9 cellular contexts compared by ENCODE assay signal in genomic region chr4:174222266-174222872, GRCh38.
DNase-seq lines count a peak whose midpoint lies in the region; ATAC-seq and TF ChIP-seq lines count a peak whose summit lies in the region.
"Had no signal": no experiment of that assay in that cellular context is flagged by ENCODE, and none has a peak within 500 bp of the region (broad histone marks: within the 10 kb centered on the region; RNA-seq: fewer than 3 reads in every experiment).

No MANE protein-coding gene starts in this region.

- peak; percentile 13 for DNase-seq in activated naive CD4-positive, alpha-beta T cell treated with anti-CD3 and anti-CD28 coated beads for 36 hours
- no peak for DNase-seq in activated naive CD4-positive, alpha-beta T cell treated with Interleukin-2 at 50 U/mL for 16 hours
- DNase-seq in GM23338 (ENCODE audit: low spot score) (peak; percentile 67), LNCaP clone FGC (ENCODE audit: low read depth) (no peak), cerebellar cortex (ENCODE audit: low spot score) (peak; percentile 16), osteoblast (ENCODE audit: insufficient read length, low spot score, missing footprints) (no peak), ecto neural progenitor cell (ENCODE audit: low spot score) (no peak)
- DNase-seq in stimulated activated naive CD8-positive, alpha-beta T cell treated with anti-CD3 and anti-CD28 coated beads, Interleukin-15, Interleukin-2, amounts not matched to agents 100 U/mL and 50 U/mL, for 24 hours, result no peak

- H3K4me1 ChIP-seq in GM23338 (ENCODE audit: insufficient read depth) (peaks cover 13% of the 10 kb centered on the region; the same call in 1 of the 2 replicates), osteoblast (ENCODE audit: insufficient read depth, low read length) (peaks cover 6% of the 10 kb centered on the region)

- H3F3A ChIP-seq in GM23338 (replicated peaks; ENCODE audit: low read depth), result no peaks in the 10 kb centered on the region

- H3K4me2 ChIP-seq in GM23338 (no peak overlapping the region), osteoblast (ENCODE audit: insufficient read depth, low read length) (no peak overlapping the region)

- CTCF ChIA-PET in activated naive CD4-positive, alpha-beta T cell treated with anti-CD3 and anti-CD28 coated beads for 36 hours (lab: Charles Lee), result interaction anchor here (1.0 to 1.2 kb wide), 3 partner anchors 15 to 1979 kb away, joined by 3 to 8 read pairs (median 5); no protein-coding TSS in a partner anchor

- H3K4me3 ChIP-seq in GM23338, result no peak overlapping the region
- H3K4me3 ChIP-seq in LNCaP clone FGC (ENCODE audit: low read depth, low read length), result no peak overlapping the region
- no peak overlapping the region for H3K4me3 ChIP-seq in osteoblast (ENCODE audit: insufficient read depth, low read length)

- peaks cover 39% of the 10 kb centered on the region for H3K27me3 Mint-ChIP-seq in activated naive CD4-positive, alpha-beta T cell treated with anti-CD3 and anti-CD28 coated beads for 36 hours (ENCODE audit: low read depth)
- peaks cover 32% of the 10 kb centered on the region for H3K27me3 Mint-ChIP-seq in GM23338 (ENCODE audit: insufficient read depth, low read depth, poor library complexity)

- no peaks in the 10 kb centered on the region for H3K9me3 Mint-ChIP-seq in activated naive CD4-positive, alpha-beta T cell treated with anti-CD3 and anti-CD28 coated beads for 36 hours
- no peaks in the 10 kb centered on the region for H3K9me3 Mint-ChIP-seq in GM23338
- H3K9me3 Mint-ChIP-seq: stimulated activated naive CD8-positive, alpha-beta T cell treated with anti-CD3 and anti-CD28 coated beads, Interleukin-15, Interleukin-2, amounts not matched to agents 100 ng/mL and 50 ng/mL, for 24 hours had no signal

- no peak overlapping the region for H3K27ac Mint-ChIP-seq in activated naive CD4-positive, alpha-beta T cell treated with anti-CD3 and anti-CD28 coated beads for 36 hours
- H3K27ac Mint-ChIP-seq in GM23338, result no peak overlapping the region
- H3K27ac Mint-ChIP-seq: stimulated activated naive CD8-positive, alpha-beta T cell treated with anti-CD3 and anti-CD28 coated beads, Interleukin-15, Interleukin-2, amounts not matched to agents 100 ng/mL and 50 ng/mL, for 24 hours had no signal

- 0 out of 2 replicates have a peak, but pooled peaks cover 5% of the 10 kb centered on the region for H4K20me1 ChIP-seq in GM23338 (replicated peaks; ENCODE audit: insufficient read depth)
- H4K20me1 ChIP-seq in osteoblast (ENCODE audit: insufficient read depth, low read length), result no peaks in the 10 kb centered on the region

- H3K9me3 ChIP-seq in osteoblast (ENCODE audit: low read depth, low read length), result no peaks in the 10 kb centered on the region

- no peaks in the 10 kb centered on the region for H3K36me3 ChIP-seq in GM23338 (ENCODE audit: insufficient read depth)
- H3K36me3 ChIP-seq in osteoblast (ENCODE audit: insufficient read depth, low read length), result no peaks in the 10 kb centered on the region

- peaks cover 9% of the 10 kb centered on the region for H3K4me1 Mint-ChIP-seq in activated naive CD4-positive, alpha-beta T cell treated with anti-CD3 and anti-CD28 coated beads for 36 hours (ENCODE audit: low read depth)
- H3K4me1 Mint-ChIP-seq in GM23338, result peaks cover 5% of the 10 kb centered on the region; the same call in 2 of the 3 replicates

- ATAC-seq in GM23338, result peak; percentile 12; the same call in 1 of the 3 replicates
- no peak for ATAC-seq in stimulated activated naive CD8-positive, alpha-beta T cell treated with anti-CD3 and anti-CD28 coated beads, Interleukin-15, Interleukin-2, amounts not matched to agents 100 U/mL and 50 U/mL, for 24 hours

- no peak overlapping the region for H2AFZ ChIP-seq in GM23338
- H2AFZ ChIP-seq in osteoblast (ENCODE audit: low read length), result no peak overlapping the region

- H3K27ac ChIP-seq in GM23338 (ENCODE audit: low read depth), result no peak overlapping the region
- no peak overlapping the region for H3K27ac ChIP-seq in osteoblast (ENCODE audit: low read depth, low read length)

- no peaks in the 10 kb centered on the region for H3K36me3 Mint-ChIP-seq in activated naive CD4-positive, alpha-beta T cell treated with anti-CD3 and anti-CD28 coated beads for 36 hours (ENCODE audit: low read depth)
- no peaks in the 10 kb centered on the region for H3K36me3 Mint-ChIP-seq in GM23338 (ENCODE audit: low read depth)

- intact Hi-C loops in activated naive CD4-positive, alpha-beta T cell treated with anti-CD3 and anti-CD28 coated beads for 36 hours (cut with micrococcal nuclease), result loop anchor here (1.0 kb wide), 4 partner anchors 61 to 492 kb away; partner anchors contain the start of genes CEP44 and FBXO8

- TF ChIP-seq CTCF in GM23338 (conservative IDR thresholded peaks at IDR 0.05; ENCODE audit: low read depth in 2 of 2) (peak; percentile 68 to 82), LNCaP clone FGC (IDR thresholded peaks at IDR 0.05; ENCODE audit: control insufficient read depth, extremely low read depth, insufficient read depth) (peak; percentile 54), osteoblast (IDR thresholded peaks at IDR 0.05; ENCODE audit: extremely low read depth, low read depth, low read length) (peak; percentile 55)

- H3K79me2 ChIP-seq in GM23338 (replicated peaks; ENCODE audit: insufficient read depth) (no peaks in the 10 kb centered on the region), osteoblast (ENCODE audit: insufficient read depth, low read length) (no peaks in the 10 kb centered on the region)

- H3K27me3 ChIP-seq in GM23338 (ENCODE audit: insufficient read depth) (peaks cover 46% of the 10 kb centered on the region), osteoblast (ENCODE audit: insufficient read depth, low read length) (peaks cover 26% of the 10 kb centered on the region)

- no peaks in the 10 kb centered on the region for H3K9me2 ChIP-seq in GM23338 (ENCODE audit: insufficient read depth)

- no peak overlapping the region for H3K4me3 Mint-ChIP-seq in activated naive CD4-positive, alpha-beta T cell treated with anti-CD3 and anti-CD28 coated beads for 36 hours
- H3K4me3 Mint-ChIP-seq in GM23338, result no peak overlapping the region
- H3K4me3 Mint-ChIP-seq: stimulated activated naive CD8-positive, alpha-beta T cell treated with anti-CD3 and anti-CD28 coated beads, Interleukin-15, Interleukin-2, amounts not matched to agents 100 ng/mL and 50 ng/mL, for 24 hours had no signal

TF ChIP-seq in GM23338, 12 proteins besides CTCF, POLR2A, EP300 and RAD21 (continues in another document):
- TF ChIP-seq POLR2AphosphoS5 (IDR thresholded peaks at IDR 0.05; ENCODE audit: low read depth) (no peak), CREB1 (CRISPR knock-in tag; IDR thresholded peaks at IDR 0.05; ENCODE audit: low read depth) (no peak), JUNB (IDR thresholded peaks at IDR 0.05; ENCODE audit: unreplicated experiment) (no peak), ZNF114 (CRISPR knock-in tag; IDR thresholded peaks at IDR 0.05) (no peak), STAT1 (IDR thresholded peaks at IDR 0.05; ENCODE audit: unreplicated experiment) (no peak), ZNF331 (CRISPR knock-in tag; IDR thresholded peaks at IDR 0.05; ENCODE audit: low read depth) (no peak), NANOG (IDR thresholded peaks at IDR 0.05; ENCODE audit: borderline replicate concordance) (no peak), EZH2phosphoT487 (IDR thresholded peaks at IDR 0.05; ENCODE audit: unreplicated experiment) (no peak), REST (IDR thresholded peaks at IDR 0.05; ENCODE audit: unreplicated experiment) (no peak)

Comparison
In these comparisons a context has a peak if more than half of its experiments do, and no peak if none do; other contexts are left out.
1. DNase-seq: peak in activated naive CD4-positive, alpha-beta T cell treated with anti-CD3 and anti-CD28 coated beads for 36 hours (single experiment), GM23338 (single experiment) and cerebellar cortex (single experiment); none in activated naive CD4-positive, alpha-beta T cell treated with Interleukin-2 at 50 U/mL for 16 hours (single experiment), LNCaP clone FGC (single experiment), osteoblast (single experiment), stimulated activated naive CD8-positive, alpha-beta T cell treated with anti-CD3 and anti-CD28 coated beads, Interleukin-15, Interleukin-2, amounts not matched to agents 100 U/mL and 50 U/mL, for 24 hours (single experiment) and ecto neural progenitor cell (single experiment).
2. Peak in every context shown above with its lines, with median percentiles within 50 percentile points of each other: CTCF ChIP-seq.